ENCODE assay signal across 15 cellular contexts in genomic region chr3:24802614-24803013, GRCh38.
A peak's percentile ranks its signal among the peaks of the same experiment; 100 is the strongest.
DNase-seq lines count a peak whose midpoint lies in the region; ATAC-seq and TF ChIP-seq lines count a peak whose summit lies in the region.
"Had no signal": no experiment of that assay in that cellular context is flagged by ENCODE, and none has a peak within 500 bp of the region (broad histone marks: within the 10 kb centered on the region; RNA-seq: fewer than 3 reads in every experiment).

No MANE protein-coding gene starts in this region.

- TF ChIP-seq CTCF in nephron progenitor cell (IDR thresholded peaks at IDR 0.05): no peak

- peak; percentile 99 for ATAC-seq in GM18511 (IDR thresholded peaks at IDR 0.05; ENCODE audit: unreplicated experiment)
- peak; percentile 82 for ATAC-seq in GM19468 (IDR thresholded peaks at IDR 0.05; ENCODE audit: extremely low read depth, unreplicated experiment)
- ATAC-seq in HG02852 (IDR thresholded peaks at IDR 0.05; ENCODE audit: unreplicated experiment): peak; percentile 97
- peak; percentile 93 for ATAC-seq in HG03439 (IDR thresholded peaks at IDR 0.05; ENCODE audit: unreplicated experiment)
- ATAC-seq: heart right ventricle, left ventricle myocardium superior, T-cell had no signal

- DNase-seq in stimulated activated CD4-positive, alpha-beta T cell treated with anti-CD3 and anti-CD28 coated beads, Interleukin-4, amount 100 ng/mL, for 1 hour: no peak
- DNase-seq in glomerular visceral epithelial cell (ENCODE audit: extremely low spot score): no peak
- no peak for DNase-seq in nephron progenitor cell
- DNase-seq in cerebellar cortex (ENCODE audit: low spot score): no peak
- DNase-seq: activated CD4-positive, alpha-beta T cell treated with anti-CD3 and anti-CD28 coated beads, Interleukin-2, amount 50 U/mL, for 1 hour; heart right ventricle; left ventricle myocardium superior; NCI-H187; OCI-M1; T-cell had no signal

- H3K27me3 Mint-ChIP-seq in nephron progenitor cell (ENCODE audit: low read depth, poor library complexity): peaks cover 9% of the 10 kb centered on the region
- H3K27me3 Mint-ChIP-seq: T-cell had no signal

- no peaks in the 10 kb centered on the region for H3K36me3 Mint-ChIP-seq in nephron progenitor cell (ENCODE audit: low read depth)
- H3K36me3 Mint-ChIP-seq: T-cell had no signal

- no peaks in the 10 kb centered on the region for H3K4me1 Mint-ChIP-seq in nephron progenitor cell
- H3K4me1 Mint-ChIP-seq: nephron, T-cell had no signal

- peaks cover 3% of the 10 kb centered on the region for H3K9me3 Mint-ChIP-seq in nephron progenitor cell
- H3K9me3 Mint-ChIP-seq: nephron had no signal

- no peak overlapping the region for H3K4me3 Mint-ChIP-seq in nephron progenitor cell
- H3K4me3 Mint-ChIP-seq: nephron, T-cell had no signal

- H3K27ac Mint-ChIP-seq in nephron progenitor cell: no peak overlapping the region
- H3K27ac Mint-ChIP-seq: nephron, T-cell had no signal
